In the genomic region with DNA sequence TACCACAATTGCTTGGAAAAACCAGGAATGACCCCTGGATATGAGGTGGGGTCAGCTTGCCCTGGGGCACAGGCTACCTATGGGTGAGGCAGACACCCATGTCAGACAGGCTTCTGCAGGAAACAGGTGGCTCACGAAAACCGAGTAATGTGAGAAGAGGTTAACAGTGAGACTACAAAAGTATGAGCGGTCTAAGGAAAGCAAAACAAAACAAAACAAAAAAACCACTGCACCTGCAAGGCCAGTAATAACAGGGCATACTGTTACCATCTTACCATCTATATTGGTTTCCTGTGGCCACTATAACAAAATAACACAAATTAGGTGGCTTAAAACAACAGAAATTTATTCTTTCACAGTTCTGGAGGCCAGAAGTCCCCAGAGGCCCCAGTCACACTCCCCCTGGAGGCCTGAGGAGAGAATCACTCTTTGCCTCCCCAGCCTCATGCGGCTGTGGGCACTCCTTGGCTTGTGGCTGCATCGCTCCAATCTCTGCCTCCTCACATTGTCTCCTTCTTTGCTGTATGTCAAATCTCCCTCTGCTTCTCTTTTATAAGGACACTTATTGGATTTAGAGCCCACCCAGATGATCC, we compare ENCODE assay signal across 12 cellular contexts.
DNase-seq lines count a peak whose midpoint lies in the region; ATAC-seq and TF ChIP-seq lines count a peak whose summit lies in the region.
"Had no signal": no experiment of that assay in that cellular context is flagged by ENCODE, and none has a peak within 500 bp of the region (broad histone marks: within the 10 kb centered on the region; RNA-seq: fewer than 3 reads in every experiment).

No MANE protein-coding gene starts in this region.

- H3K27me3 ChIP-seq in breast epithelium (no peaks in the 10 kb centered on the region), trophoblast cell (ENCODE audit: insufficient read depth, low read length) (no peaks in the 10 kb centered on the region), Caco-2 (replicated peaks; ENCODE audit: control insufficient read depth, insufficient read depth, low read length) (no peaks in the 10 kb centered on the region)
- H3K27me3 ChIP-seq: BLaER1 treated with 17β-estradiol and CSF1 and Interleukin-3, amounts not matched to agents 10 nM and 100 nM; SJSA1 had no signal

- intact Hi-C loops in MCF 10A (cut with micrococcal nuclease) (no loop called here), breast epithelium (cut with DNase I; ENCODE audit: low total_unique reads) (no loop called here), Caco-2 (cut with micrococcal nuclease; ENCODE audit: unreplicated experiment) (no loop called here)

- H3K79me1 ChIP-seq in trophoblast cell (ENCODE audit: low read length) = no peaks in the 10 kb centered on the region

- H3K27ac ChIP-seq in breast epithelium (no peak overlapping the region), trophoblast cell (ENCODE audit: low read depth, low read length) (no peak overlapping the region)
- H3K27ac ChIP-seq: BLaER1 treated with 17β-estradiol and CSF1 and Interleukin-3, amounts not matched to agents 10 nM and 100 nM; SJSA1 had no signal

- H3K4me3 ChIP-seq in breast epithelium = no peak overlapping the region
- H3K4me3 ChIP-seq in trophoblast cell (ENCODE audit: low read depth, low read length) = peak overlapping the region; percentile 48
- no peak overlapping the region for H3K4me3 ChIP-seq in Caco-2 (ENCODE audit: low read depth, low read length)
- H3K4me3 ChIP-seq: BLaER1 treated with 17β-estradiol and CSF1 and Interleukin-3, amounts not matched to agents 10 nM and 100 nM; SJSA1 had no signal

- H3K4me1 ChIP-seq in breast epithelium (no peaks in the 10 kb centered on the region), trophoblast cell (ENCODE audit: control insufficient read depth in 1 of 2, insufficient read depth in 2 of 2, low read length in 2 of 2) (peaks cover 0 to 8% of the 10 kb centered on the region in 2 experiments), Caco-2 (peaks cover 10% of the 10 kb centered on the region)
- H3K4me1 ChIP-seq: SJSA1 had no signal

- H3K27me3 Mint-ChIP-seq in MCF 10A (ENCODE audit: insufficient read depth, unreplicated experiment) (no peaks in the 10 kb centered on the region), progenitor cell of endocrine pancreas (peaks cover 5% of the 10 kb centered on the region), Caco-2 (ENCODE audit: insufficient read depth, unreplicated experiment) (no peaks in the 10 kb centered on the region)
- H3K27me3 Mint-ChIP-seq: naive thymus-derived CD4-positive, alpha-beta T cell had no signal

- no peak for TF ChIP-seq CTCF in MCF 10A (IDR thresholded peaks at IDR 0.05; ENCODE audit: unreplicated experiment)
- TF ChIP-seq CTCF in breast epithelium (IDR thresholded peaks at IDR 0.05) = no peak
- TF ChIP-seq CTCF in progenitor cell of endocrine pancreas (IDR thresholded peaks at IDR 0.05; ENCODE audit: unreplicated experiment) = no peak
- TF ChIP-seq CTCF in Caco-2 (IDR thresholded peaks at IDR 0.05; ENCODE audit: insufficient read depth in 1 of 2, low read depth in 1 of 2, low read length in 1 of 2, severe bottlenecking in 1 of 2, unreplicated experiment in 1 of 2) = peak in 1 of 2 experiments; percentile 20

- H4K91ac ChIP-seq in trophoblast cell (ENCODE audit: low read depth, low read length) = no peak overlapping the region

- H3K9me3 ChIP-seq in breast epithelium (peaks cover 4 to 10% of the 10 kb centered on the region in 2 donors), trophoblast cell (ENCODE audit: insufficient read depth, low read depth, low read length) (peaks cover 2% of the 10 kb centered on the region), Caco-2 (no peaks in the 10 kb centered on the region)
- H3K9me3 ChIP-seq: SJSA1 had no signal

- no peak overlapping the region for H3K23ac ChIP-seq in trophoblast cell (ENCODE audit: low read length)

- H4K8ac ChIP-seq in trophoblast cell (ENCODE audit: low read depth, low read length) = no peak overlapping the region

- H2AFZ ChIP-seq in trophoblast cell (ENCODE audit: insufficient read depth, low read length, poor library complexity) = no peak overlapping the region

- TF ChIP-seq POLR2A in breast epithelium (IDR thresholded peaks at IDR 0.05) = no peak

- H3K27ac Mint-ChIP-seq in MCF 10A (ENCODE audit: low read depth, unreplicated experiment) (no peak overlapping the region), progenitor cell of endocrine pancreas (no peak overlapping the region), Caco-2 (ENCODE audit: unreplicated experiment) (no peak overlapping the region)

- H3K9ac ChIP-seq in trophoblast cell (ENCODE audit: low read length) = no peak overlapping the region
- H3K9ac ChIP-seq: BLaER1 treated with 17β-estradiol and CSF1 and Interleukin-3, amounts not matched to agents 10 nM and 100 nM had no signal

- H3K36me3 Mint-ChIP-seq in MCF 10A (ENCODE audit: insufficient read depth, unreplicated experiment) (no peaks in the 10 kb centered on the region), progenitor cell of endocrine pancreas (ENCODE audit: insufficient read depth) (no peaks in the 10 kb centered on the region), Caco-2 (ENCODE audit: insufficient read depth, unreplicated experiment) (no peaks in the 10 kb centered on the region)

- H3K9me3 Mint-ChIP-seq in MCF 10A (ENCODE audit: unreplicated experiment) (peaks cover 10% of the 10 kb centered on the region), progenitor cell of endocrine pancreas (ENCODE audit: low read depth) (peaks cover 6% of the 10 kb centered on the region), Caco-2 (ENCODE audit: unreplicated experiment) (no peaks in the 10 kb centered on the region)

- no peak overlapping the region for H3K4me3 Mint-ChIP-seq in MCF 10A (ENCODE audit: unreplicated experiment)
- H3K4me3 Mint-ChIP-seq in progenitor cell of endocrine pancreas (ENCODE audit: low read depth) = no peak overlapping the region
- no peak overlapping the region for H3K4me3 Mint-ChIP-seq in Caco-2 (ENCODE audit: unreplicated experiment)
- H3K4me3 Mint-ChIP-seq: naive thymus-derived CD4-positive, alpha-beta T cell had no signal

- no peaks in the 10 kb centered on the region for H3K79me2 ChIP-seq in trophoblast cell (ENCODE audit: control insufficient read depth, insufficient read depth, low read length, poor library complexity)

- H3K4ac ChIP-seq in trophoblast cell (ENCODE audit: low read depth, low read length) = no peak overlapping the region

- H2AK5ac ChIP-seq in trophoblast cell (ENCODE audit: low read length) = no peak overlapping the region

- no peak overlapping the region for H2BK120ac ChIP-seq in trophoblast cell (ENCODE audit: insufficient read depth, low read length, poor library complexity)

- H4K12ac ChIP-seq in trophoblast cell (ENCODE audit: low read depth, low read length) = no peak overlapping the region

- BruUV-seq in MCF 10A (replicated peaks; lab: Mats Ljungman, UMichigan) (no TSS peak), Caco-2 (replicated peaks; lab: Mats Ljungman, UMichigan) (no TSS peak)

- H3K18ac ChIP-seq in trophoblast cell (ENCODE audit: low read length) = no peak overlapping the region

- DNase-seq in MCF 10A (ENCODE audit: unreplicated experiment) (peak; percentile 7), breast epithelium (ENCODE audit: low spot score in 2 of 2) (no peak), trophoblast cell (peak in 1 of 2 donors; percentile 54), A172 (ENCODE audit: low spot score) (no peak), progenitor cell of endocrine pancreas (ENCODE audit: low spot score, unreplicated experiment) (no peak), Caco-2 (no peak)
- DNase-seq: activated T-cell treated with anti-CD3 and anti-CD28 coated beads for 4 hours; naive thymus-derived CD4-positive, alpha-beta T cell had no signal

- peak; percentile 67 for ATAC-seq in GM21786 (IDR thresholded peaks at IDR 0.05; ENCODE audit: unreplicated experiment)
- ATAC-seq in HG03558 (IDR thresholded peaks at IDR 0.05; ENCODE audit: extremely low read depth, unreplicated experiment) = peak; percentile 67
- ATAC-seq: naive thymus-derived CD4-positive, alpha-beta T cell had no signal

- POLR2A ChIA-PET in MCF 10A (lab: Yijun Ruan, JAX) = no interaction called here
- POLR2A ChIA-PET in Caco-2 (lab: Charles Lee) = no interaction called here

- H3K14ac ChIP-seq in trophoblast cell (ENCODE audit: low read length) = no peak overlapping the region

- H3K4me1 Mint-ChIP-seq in MCF 10A (ENCODE audit: insufficient read depth, unreplicated experiment) (no peaks in the 10 kb centered on the region), progenitor cell of endocrine pancreas (ENCODE audit: low read depth) (no peaks in the 10 kb centered on the region), Caco-2 (ENCODE audit: low read depth, unreplicated experiment) (no peaks in the 10 kb centered on the region)

- H3K4me2 ChIP-seq in trophoblast cell (ENCODE audit: low read length) = no peak overlapping the region
- H3K4me2 ChIP-seq: BLaER1 treated with 17β-estradiol and CSF1 and Interleukin-3, amounts not matched to agents 10 nM and 100 nM had no signal

- WGBS in trophoblast cell (ENCODE audit: extremely low coverage, insufficient coverage, insufficient read length) = no CpG with 5 or more reads among the region's 5 CpGs

- CTCF ChIA-PET in MCF 10A (lab: Yijun Ruan, JAX) = no interaction called here
- CTCF ChIA-PET in Caco-2 (lab: Charles Lee) = no interaction called here

- no peak overlapping the region for H2BK12ac ChIP-seq in trophoblast cell (ENCODE audit: low read length)

- H2BK5ac ChIP-seq in trophoblast cell (ENCODE audit: low read depth, low read length, poor library complexity) = no peak overlapping the region

- no peaks in the 10 kb centered on the region for H3K36me3 ChIP-seq in breast epithelium
- H3K36me3 ChIP-seq in trophoblast cell (ENCODE audit: control insufficient read depth in 1 of 2, insufficient read depth in 2 of 2, low read length in 2 of 2) = no peaks in the 10 kb centered on the region
- no peaks in the 10 kb centered on the region for H3K36me3 ChIP-seq in Caco-2 (ENCODE audit: control insufficient read depth, insufficient read depth, low read length)
- H3K36me3 ChIP-seq: BLaER1 treated with 17β-estradiol and CSF1 and Interleukin-3, amounts not matched to agents 10 nM and 100 nM; SJSA1 had no signal
